ENCODE assay signal across 25 cellular contexts in the genomic region with DNA sequence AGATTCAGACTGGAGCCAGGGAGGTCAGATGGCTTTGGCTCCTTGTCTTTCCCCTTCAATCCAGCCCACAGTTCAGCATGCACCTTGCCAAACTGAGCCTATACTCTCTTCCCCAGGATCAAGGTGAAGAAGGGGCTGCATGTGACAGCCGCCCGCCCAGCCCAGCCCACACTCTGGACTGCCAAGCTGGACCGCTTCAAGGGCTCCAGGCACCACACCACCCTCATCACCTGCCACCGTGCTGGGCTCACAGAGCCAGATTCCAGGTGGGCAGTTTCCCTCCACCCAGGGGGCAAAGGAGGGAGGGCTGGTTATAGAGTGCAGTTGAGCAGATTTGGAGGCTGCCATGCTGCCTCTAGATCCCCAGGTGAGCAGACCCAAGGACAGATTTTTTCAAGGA. TPM values are rescaled to one million over a fixed set of nuclear protein-coding genes. Genes with fewer than 3 reads are reported as not detected.
DNase-seq lines count a peak whose midpoint lies in the region; ATAC-seq and TF ChIP-seq lines count a peak whose summit lies in the region.
"Had no signal": no experiment of that assay in that cellular context is flagged by ENCODE, and none has a peak within 500 bp of the region (broad histone marks: within the 10 kb centered on the region; RNA-seq: fewer than 3 reads in every experiment).

No MANE protein-coding gene starts in this region.

- 90% methylated on average over 2 of the region's 4 CpGs for WGBS in mammary epithelial cell (ENCODE audit: low coverage, missing lambda C conversion rate)
- 80% methylated on average over 1 of the region's 4 CpGs for WGBS in right lobe of liver (ENCODE audit: insufficient coverage, low coverage, low lambda C conversion rate, missing lambda C conversion rate)

- H3K27me3 ChIP-seq in mammary epithelial cell (ENCODE audit: insufficient read depth, low read length) (no peaks in the 10 kb centered on the region), ascending aorta (no peaks in the 10 kb centered on the region), right lobe of liver (no peaks in the 10 kb centered on the region)
- H3K27me3 ChIP-seq: BE2C had no signal

- H2AFZ ChIP-seq in mammary epithelial cell (ENCODE audit: low read depth, low read length): no peak overlapping the region
- H2AFZ ChIP-seq: GM23248 had no signal

- H3K9me3 Mint-ChIP-seq in MCF 10A (ENCODE audit: unreplicated experiment): no peaks in the 10 kb centered on the region
- no peaks in the 10 kb centered on the region for H3K9me3 Mint-ChIP-seq in IgD-negative memory B cell
- no peaks in the 10 kb centered on the region for H3K9me3 Mint-ChIP-seq in nephron progenitor cell
- no peaks in the 10 kb centered on the region for H3K9me3 Mint-ChIP-seq in stimulated activated memory B cell treated with anti-CD40 and anti-IgM and Interleukin-4, amounts not matched to agents 10 μg/mL and 1 μg/mL and 100 μg/mL, for 72 hours
- H3K9me3 Mint-ChIP-seq: CD4-positive, alpha-beta T cell; CD8-positive, alpha-beta memory T cell had no signal

- H3K27ac ChIP-seq in mammary epithelial cell (ENCODE audit: insufficient read depth, low read depth, low read length) (no peak overlapping the region), ascending aorta (no peak overlapping the region), right lobe of liver (no peak overlapping the region)
- H3K27ac ChIP-seq: 22Rv1; BLaER1 treated with 17β-estradiol and CSF1 and Interleukin-3, amounts not matched to agents 10 nM and 100 nM; GM23248 had no signal

- H3K4me3 ChIP-seq in mammary epithelial cell (replicated peaks in 1 of 3; ENCODE audit: insufficient read depth in 1 of 3, low read depth in 2 of 3, low read length in 3 of 3) (no peak overlapping the region), ascending aorta (no peak overlapping the region), right lobe of liver (no peak overlapping the region)
- H3K4me3 ChIP-seq: BLaER1 treated with 17β-estradiol and CSF1 and Interleukin-3, amounts not matched to agents 10 nM and 100 nM; GM23248 had no signal

- ATAC-seq in stimulated activated memory B cell treated with anti-CD40 and anti-IgM and Interleukin-4, amounts not matched to agents 10 μg/mL and 1 μg/mL and 100 μg/mL, for 72 hours: no peak
- ATAC-seq in right lobe of liver: no peak

- no peak for TF ChIP-seq CTCF in MCF 10A (IDR thresholded peaks at IDR 0.05; ENCODE audit: unreplicated experiment)
- no peak for TF ChIP-seq CTCF in mammary epithelial cell (conservative IDR thresholded peaks at IDR 0.05 in 1 of 2, IDR thresholded peaks at IDR 0.05 in 1 of 2; ENCODE audit: extremely low read depth in 1 of 2, insufficient read depth in 1 of 2, low read depth in 1 of 2, low read length in 2 of 2)
- TF ChIP-seq CTCF in nephron progenitor cell (IDR thresholded peaks at IDR 0.05): no peak
- no peak for TF ChIP-seq CTCF in ascending aorta (IDR thresholded peaks at IDR 0.05)
- TF ChIP-seq CTCF in right lobe of liver (IDR thresholded peaks at IDR 0.05): no peak

- peaks cover 11% of the 10 kb centered on the region for H3K4me1 ChIP-seq in mammary epithelial cell (ENCODE audit: insufficient read depth, low read length)
- no peaks in the 10 kb centered on the region for H3K4me1 ChIP-seq in ascending aorta
- no peaks in the 10 kb centered on the region for H3K4me1 ChIP-seq in right lobe of liver
- H3K4me1 ChIP-seq: BE2C had no signal

- in situ Hi-C loops in mammary epithelial cell (cut with MboI; ENCODE audit: low sequenced_read_pairs in 2 of 2): no loop called here

- H3K4me2 ChIP-seq in mammary epithelial cell (ENCODE audit: insufficient read depth, low read depth, low read length): no peak overlapping the region
- H3K4me2 ChIP-seq: BLaER1 treated with 17β-estradiol and CSF1 and Interleukin-3, amounts not matched to agents 10 nM and 100 nM had no signal

- H3K9me3 ChIP-seq in mammary epithelial cell (replicated peaks; ENCODE audit: insufficient read depth, low read length): no peaks in the 10 kb centered on the region
- H3K9me3 ChIP-seq in ascending aorta: no peaks in the 10 kb centered on the region
- H3K9me3 ChIP-seq in right lobe of liver: no peaks in the 10 kb centered on the region
- H3K9me3 ChIP-seq: BE2C; BLaER1 treated with 17β-estradiol and CSF1 and Interleukin-3, amounts not matched to agents 10 nM and 100 nM had no signal

- intact Hi-C loops in MCF 10A (cut with micrococcal nuclease) (no loop called here), mammary epithelial cell (cut with micrococcal nuclease) (no loop called here), ascending aorta (cut with DNase I) (no loop called here), right lobe of liver (cut with DNase I) (no loop called here)

- peak overlapping the region; percentile 47 for H3K27ac Mint-ChIP-seq in MCF 10A (ENCODE audit: low read depth, unreplicated experiment)
- peak overlapping the region in 2 of 3 donors; percentile 39 to 99 for H3K27ac Mint-ChIP-seq in IgD-negative memory B cell
- peak overlapping the region; percentile 69 for H3K27ac Mint-ChIP-seq in nephron progenitor cell
- H3K27ac Mint-ChIP-seq in stimulated activated memory B cell treated with anti-CD40 and anti-IgM and Interleukin-4, amounts not matched to agents 10 μg/mL and 1 μg/mL and 100 μg/mL, for 72 hours: peak overlapping the region; percentile 62
- H3K27ac Mint-ChIP-seq: CD14-positive monocyte; CD4-positive, alpha-beta T cell had no signal

- H3K9ac ChIP-seq in mammary epithelial cell (ENCODE audit: insufficient read depth, low read length): no peak overlapping the region
- H3K9ac ChIP-seq: BLaER1 treated with 17β-estradiol and CSF1 and Interleukin-3, amounts not matched to agents 10 nM and 100 nM; GM23248 had no signal

- peaks cover 4% of the 10 kb centered on the region for H3K36me3 ChIP-seq in mammary epithelial cell (ENCODE audit: insufficient read depth, low read length)
- no peaks in the 10 kb centered on the region for H3K36me3 ChIP-seq in ascending aorta
- H3K36me3 ChIP-seq in right lobe of liver: no peaks in the 10 kb centered on the region

- BruUV-seq in MCF 10A (replicated peaks; lab: Mats Ljungman, UMichigan) (no TSS peak), mammary epithelial cell (replicated peaks; lab: Mats Ljungman, UMichigan) (no TSS peak)

- DNase-seq in MCF 10A (ENCODE audit: unreplicated experiment) (no peak), mammary epithelial cell (no peak), nephron progenitor cell (no peak), ascending aorta (ENCODE audit: low spot score in 2 of 2) (no peak), right lobe of liver (no peak), COLO668 (lab: John Stamatoyannopoulos, UW; ENCODE audit: unreplicated experiment) (no peak)
- DNase-seq: BE2C; Calu3; CD4-positive, alpha-beta T cell; CD8-positive, alpha-beta memory T cell; COR-L47; DMS53; DMS79 treated with DMSO at 0.1 percent for 48 hours; GF-D8; GM23248; H7; HCEC 1CT had no signal

- no peak overlapping the region for H3K4me3 Mint-ChIP-seq in MCF 10A (ENCODE audit: unreplicated experiment)
- peak overlapping the region in 1 of 4 donors; percentile 85 for H3K4me3 Mint-ChIP-seq in IgD-negative memory B cell
- no peak overlapping the region for H3K4me3 Mint-ChIP-seq in nephron progenitor cell
- H3K4me3 Mint-ChIP-seq in stimulated activated memory B cell treated with anti-CD40 and anti-IgM and Interleukin-4, amounts not matched to agents 10 μg/mL and 1 μg/mL and 100 μg/mL, for 72 hours: no peak overlapping the region
- H3K4me3 Mint-ChIP-seq: CD4-positive, alpha-beta T cell had no signal

- peaks cover 3% of the 10 kb centered on the region for H3K79me2 ChIP-seq in mammary epithelial cell (ENCODE audit: insufficient read depth, low read length)

- no peaks in the 10 kb centered on the region for H4K20me1 ChIP-seq in mammary epithelial cell (ENCODE audit: insufficient read depth, low read length)

- H3K36me3 Mint-ChIP-seq in MCF 10A (ENCODE audit: insufficient read depth, unreplicated experiment) (peaks cover 6% of the 10 kb centered on the region), IgD-negative memory B cell (no peaks in the 10 kb centered on the region), nephron progenitor cell (ENCODE audit: low read depth) (peaks cover 59% of the 10 kb centered on the region)
- peaks cover under 1% of the 10 kb centered on the region for H3K36me3 Mint-ChIP-seq in stimulated activated memory B cell treated with anti-CD40 and anti-IgM and Interleukin-4, amounts not matched to agents 10 μg/mL and 1 μg/mL and 100 μg/mL, for 72 hours
- H3K36me3 Mint-ChIP-seq: CD14-positive monocyte; CD8-positive, alpha-beta memory T cell had no signal

- CTCF ChIA-PET in MCF 10A (lab: Yijun Ruan, JAX) (interaction anchor here (1.0 kb wide), 1 partner anchor 10 kb away, joined by 3 read pairs; no protein-coding TSS in a partner anchor), mammary epithelial cell (lab: Charles Lee; ENCODE audit: low non-redundant PET) (no interaction called here)

- POLR2A ChIA-PET in MCF 10A (lab: Yijun Ruan, JAX): no interaction called here

- H3K4me1 Mint-ChIP-seq in MCF 10A (ENCODE audit: insufficient read depth, unreplicated experiment) (peaks cover 8% of the 10 kb centered on the region), IgD-negative memory B cell (peaks cover 30 to 34% (median 31%) of the 10 kb centered on the region in 3 donors), nephron progenitor cell (peaks cover 36% of the 10 kb centered on the region)
- H3K4me1 Mint-ChIP-seq in stimulated activated memory B cell treated with anti-CD40 and anti-IgM and Interleukin-4, amounts not matched to agents 10 μg/mL and 1 μg/mL and 100 μg/mL, for 72 hours: peaks cover 87% of the 10 kb centered on the region

- H3K27me3 Mint-ChIP-seq in MCF 10A (ENCODE audit: insufficient read depth, unreplicated experiment): no peaks in the 10 kb centered on the region
- H3K27me3 Mint-ChIP-seq in IgD-negative memory B cell: no peaks in the 10 kb centered on the region
- no peaks in the 10 kb centered on the region for H3K27me3 Mint-ChIP-seq in nephron progenitor cell (ENCODE audit: low read depth, poor library complexity)
- H3K27me3 Mint-ChIP-seq in stimulated activated memory B cell treated with anti-CD40 and anti-IgM and Interleukin-4, amounts not matched to agents 10 μg/mL and 1 μg/mL and 100 μg/mL, for 72 hours: no peaks in the 10 kb centered on the region

- TF ChIP-seq POLR2A in right lobe of liver (IDR thresholded peaks at IDR 0.05): no peak

- dilution Hi-C loops in mammary epithelial cell (cut with HindIII; ENCODE audit: low sequenced_read_pairs): loop anchor here (5.0 kb wide), 1 partner anchor 63 kb away; a partner anchor contains a TSS

RNA-seq across cellular contexts. Expression of a gene that starts 6.1 kb away (rescaled TPM):
- total RNA-seq in MCF 10A (2022) (20.5 and 22.5 TPM in 2 replicates), mammary epithelial cell (100 to 1,000 TPM in 1 of 2 donors, 10 to 100 TPM in 1; 48.7 to 114 TPM), ascending aorta (18.9 TPM), right lobe of liver (1 to 10 TPM in 4 of 6 experiments, under 1 TPM in 2; 0.76 to 4.2 (median 1.7) TPM)
- polyA plus RNA-seq in mammary epithelial cell (32.0 TPM), IgD-negative memory B cell (0.26 TPM)
- polyA minus RNA-seq in mammary epithelial cell: 16.7 TPM
- total RNA-seq: CD4-positive, alpha-beta T cell had no signal
- polyA plus RNA-seq: CD8-positive, alpha-beta memory T cell had no signal

RNA-seq across cellular contexts. Expression of a gene that starts 16.4 kb away (rescaled TPM):
- total RNA-seq in MCF 10A (2022) (39.5 and 45.8 TPM in 2 replicates), mammary epithelial cell (10 to 100 TPM; 19.8 to 44.9 TPM), ascending aorta (238 TPM), right lobe of liver (10 to 100 TPM; 29.0 to 40.9 (median 34.1) TPM)
- polyA plus RNA-seq in mammary epithelial cell (35.0 TPM), IgD-negative memory B cell (259 TPM)
- polyA minus RNA-seq in mammary epithelial cell: 50.8 TPM

RNA-seq across cellular contexts. Expression of a gene that starts 21.6 kb away (rescaled TPM):
- total RNA-seq in MCF 10A (2022): not detected in 2 replicates
- total RNA-seq in mammary epithelial cell: under 1 TPM; 0.16 to 0.17 TPM
- 0.07 TPM for polyA plus RNA-seq in mammary epithelial cell
- polyA minus RNA-seq in mammary epithelial cell: not detected
- polyA plus RNA-seq in IgD-negative memory B cell: 15.2 TPM
- total RNA-seq in ascending aorta: 27.1 TPM
- 10 to 100 TPM in 3 of 6 experiments, 1 to 10 TPM in 3; 7.2 to 22.2 (median 9.2) TPM for total RNA-seq in right lobe of liver
- total RNA-seq: G401 had no signal
- polyA plus RNA-seq: CD8-positive, alpha-beta memory T cell had no signal

RNA-seq across cellular contexts. Expression of a gene that starts 24.0 kb away (rescaled TPM):
- 99.0 and 115 TPM in 2 replicates for total RNA-seq in MCF 10A (2022)
- 10 to 100 TPM; 70.0 to 93.2 TPM for total RNA-seq in mammary epithelial cell
- 93.7 TPM for polyA plus RNA-seq in mammary epithelial cell
- polyA minus RNA-seq in mammary epithelial cell: 96.3 TPM
- 18.5 TPM for polyA plus RNA-seq in IgD-negative memory B cell
- 61.6 TPM for total RNA-seq in ascending aorta
- 10 to 100 TPM; 45.5 to 82.6 (median 48.3) TPM for total RNA-seq in right lobe of liver

RNA-seq across cellular contexts. Expression of a gene that starts 41.1 kb away (rescaled TPM):
- total RNA-seq in MCF 10A (2022) (not detected in 2 replicates), mammary epithelial cell (not detected), ascending aorta (not detected), right lobe of liver (1 to 10 TPM in 1 of 6 experiments, under 1 TPM in 5; 0.29 to 2.4 (median 0.52) TPM)
- polyA plus RNA-seq in mammary epithelial cell (not detected), IgD-negative memory B cell (8.6 TPM)
- not detected for polyA minus RNA-seq in mammary epithelial cell
- total RNA-seq: G401, GM23248, H1, H7 had no signal
- polyA plus RNA-seq: AG04450, GM23248 had no signal
